ENCODE assay signal across 8 cellular contexts in genomic region chr4:67746797-67747495, GRCh38. TPM values are rescaled to one million over a fixed set of nuclear protein-coding genes. Genes with fewer than 3 reads are reported as not detected.
DNase-seq lines count a peak whose midpoint lies in the region; ATAC-seq, FAIRE-seq and TF ChIP-seq lines count a peak whose summit lies in the region.

No MANE protein-coding gene starts in this region.

- CTCF ChIA-PET in endothelial cell of umbilical vein (lab: Charles Lee): interaction anchor here (0.6 to 3.9 kb wide), 56 partner anchors 8 to 525 kb away, joined by 3 to 31 read pairs (median 5); partner anchors contain the start of genes CENPC and UBA6

- H3K4me1 ChIP-seq in OCI-LY1 (ENCODE audit: insufficient read depth, low read length, severe bottlenecking): no peaks in the 10 kb centered on the region
- no peaks in the 10 kb centered on the region for H3K4me1 ChIP-seq in endothelial cell of umbilical vein (ENCODE audit: control insufficient read depth, extremely low read depth, insufficient read depth, low read length)
- H3K4me1 ChIP-seq in pancreas: no peaks in the 10 kb centered on the region

- no peaks in the 10 kb centered on the region for H3K79me2 ChIP-seq in OCI-LY1 (ENCODE audit: insufficient read depth, low read length)
- no peaks in the 10 kb centered on the region for H3K79me2 ChIP-seq in endothelial cell of umbilical vein (ENCODE audit: control insufficient read depth, insufficient read depth, low read length)

- no peak for DNase-seq in activated CD4-positive, CD25-positive, alpha-beta regulatory T cell treated with anti-CD3 and anti-CD28 coated beads, Interleukin-2, amount 50 U/mL, for 72 hours
- DNase-seq in HCEC 1CT (peak; percentile 21), endothelial cell of umbilical vein (ENCODE audit: low read depth, low spot score) (peak; percentile 52), pancreas (no peak), Ammon's horn (ENCODE audit: low spot score) (no peak)

- peak; percentile 38 to 65 for ATAC-seq in activated CD4-positive, CD25-positive, alpha-beta regulatory T cell treated with anti-CD3 and anti-CD28 coated beads, Interleukin-2, amount 50 U/mL, for 24 hours
- peak in 1 of 4 donors; percentile 27 for ATAC-seq in pancreas
- ATAC-seq in HG02973 (IDR thresholded peaks at IDR 0.05; ENCODE audit: unreplicated experiment): no peak

- BruUV-seq in endothelial cell of umbilical vein (replicated peaks; lab: Mats Ljungman, UMichigan): no TSS peak

- H3F3A ChIP-seq in OCI-LY1 (ENCODE audit: insufficient read depth, low read length): no peaks in the 10 kb centered on the region; the same call in 1 of the 2 replicates

- H3K9ac ChIP-seq in OCI-LY1 (ENCODE audit: low read length): peak overlapping the region; percentile 18; the same call in 1 of the 2 replicates
- H3K9ac ChIP-seq in endothelial cell of umbilical vein (replicated peaks; ENCODE audit: extremely low read depth, insufficient read depth, low read length): no peak overlapping the region

- H3K36me3 ChIP-seq in OCI-LY1 (ENCODE audit: insufficient read depth, low read length) (no peaks in the 10 kb centered on the region), endothelial cell of umbilical vein (ENCODE audit: control insufficient read depth in 2 of 2, extremely low read depth in 1 of 2, insufficient read depth in 2 of 2, low read length in 2 of 2) (no peaks in the 10 kb centered on the region), pancreas (no peaks in the 10 kb centered on the region)

- POLR2A ChIA-PET in endothelial cell of umbilical vein (lab: Charles Lee): no interaction called here

- H3K9me1 ChIP-seq in endothelial cell of umbilical vein (replicated peaks; ENCODE audit: control insufficient read depth, extremely low read depth, insufficient read depth, low read length): no peaks in the 10 kb centered on the region

- H2AFZ ChIP-seq in OCI-LY1 (ENCODE audit: low read length) (0 out of 2 replicates have a peak overlapping the region, but pooled peaks have one; percentile 16), endothelial cell of umbilical vein (ENCODE audit: low read depth, low read length) (no peak overlapping the region)

- no peak for TF ChIP-seq POLR2A in endothelial cell of umbilical vein (IDR thresholded peaks at IDR 0.05; ENCODE audit: low read depth, low read length)

- no peak overlapping the region for H3K4me3 ChIP-seq in OCI-LY1 (ENCODE audit: low read depth, low read length, poor library complexity, severe bottlenecking)
- H3K4me3 ChIP-seq in endothelial cell of umbilical vein (replicated peaks in 1 of 3; ENCODE audit: insufficient read depth in 1 of 3, low read depth in 1 of 3, low read length in 3 of 3): no peak overlapping the region
- H3K4me3 ChIP-seq in pancreas: no peak overlapping the region

- dilution Hi-C loops in endothelial cell of umbilical vein (cut with MboI; ENCODE audit: extremely low pct_ligation_motif_present, low sequenced_read_pairs): no loop called here

- H3K27me3 ChIP-seq in OCI-LY1 (ENCODE audit: insufficient read depth, low read length): no peaks in the 10 kb centered on the region
- no peaks in the 10 kb centered on the region for H3K27me3 ChIP-seq in endothelial cell of umbilical vein (ENCODE audit: control insufficient read depth in 2 of 2, insufficient read depth in 2 of 2, low read length in 2 of 2)
- H3K27me3 ChIP-seq in pancreas: no peaks in the 10 kb centered on the region

- H3K9me2 ChIP-seq in OCI-LY1 (ENCODE audit: low read depth, low read length): no peaks in the 10 kb centered on the region

- no peak for FAIRE-seq in endothelial cell of umbilical vein (lab: Jason Lieb, UNC)
- FAIRE-seq in pancreas (lab: Jason Lieb, UNC): no peak

- no peak overlapping the region for H3K4me2 ChIP-seq in OCI-LY1 (ENCODE audit: low read length)
- H3K4me2 ChIP-seq in endothelial cell of umbilical vein (ENCODE audit: insufficient read depth, low read length): no peak overlapping the region

- TF ChIP-seq CTCF in OCI-LY1 (IDR thresholded peaks at IDR 0.05; ENCODE audit: low read length) (peak; percentile 65), endothelial cell of umbilical vein (IDR thresholded peaks at IDR 0.05; ENCODE audit: extremely low read depth in 1 of 2, insufficient read depth in 1 of 2, low read depth in 1 of 2, low read length in 2 of 2) (peak; percentile 31 to 38), pancreas (IDR thresholded peaks at IDR 0.05) (peak in 3 of 4 donors; percentile 57 to 65 (median 63))

- no peak overlapping the region for H3K27ac ChIP-seq in OCI-LY1 (ENCODE audit: low read depth, low read length, poor library complexity, severe bottlenecking)
- no peak overlapping the region for H3K27ac ChIP-seq in endothelial cell of umbilical vein (ENCODE audit: insufficient read depth, low read depth, low read length)
- no peak overlapping the region for H3K27ac ChIP-seq in pancreas

- intact Hi-C loops in endothelial cell of umbilical vein (cut with micrococcal nuclease) (loop anchor here (1.0 to 5.0 kb wide), 4 partner anchors 46 to 428 kb away; partner anchors contain the start of genes CENPC and UBA6), pancreas (cut with DNase I) (no loop called here)

- H4K20me1 ChIP-seq in OCI-LY1 (ENCODE audit: insufficient read depth, low read length) (no peaks in the 10 kb centered on the region), endothelial cell of umbilical vein (replicated peaks; ENCODE audit: control insufficient read depth, extremely low read depth, insufficient read depth, low read length) (no peaks in the 10 kb centered on the region)

- H3K9me3 ChIP-seq in OCI-LY1 (ENCODE audit: low read length) (no peaks in the 10 kb centered on the region), endothelial cell of umbilical vein (replicated peaks; ENCODE audit: control insufficient read depth, insufficient read depth, low read length) (no peaks in the 10 kb centered on the region), pancreas (no peaks in the 10 kb centered on the region)

- 62 to 63% methylated on average over 5 of the region's 5 CpGs for WGBS in pancreas, 2 donors

TF ChIP-seq in endothelial cell of umbilical vein, 7 proteins besides CTCF, POLR2A, EP300 and RAD21:
- TF ChIP-seq MAX (IDR thresholded peaks at IDR 0.05; ENCODE audit: insufficient read depth, insufficient read length): no peak
- TF ChIP-seq FOS (IDR thresholded peaks at IDR 0.05; ENCODE audit: borderline replicate concordance, insufficient read depth, low read length): no peak
- TF ChIP-seq POLR2AphosphoS5 (IDR thresholded peaks at IDR 0.05; ENCODE audit: insufficient read depth, low read depth, low read length): no peak
- TF ChIP-seq JUN (IDR thresholded peaks at IDR 0.05; ENCODE audit: borderline replicate concordance, insufficient read depth, insufficient read length, low read depth): no peak
- no peak for TF ChIP-seq MYC (IDR thresholded peaks at IDR 0.05; ENCODE audit: low read depth, low read length)
- no peak for TF ChIP-seq EZH2 (IDR thresholded peaks at IDR 0.05; ENCODE audit: borderline replicate concordance, low read depth, low read length, severe bottlenecking)
- TF ChIP-seq GATA2 (IDR thresholded peaks at IDR 0.05; ENCODE audit: insufficient read depth, insufficient read length, low read depth, low read length): no peak

RNA-seq across cellular contexts. Expression of gene GNRHR, which starts 7.2 kb away (rescaled TPM):
- total RNA-seq in endothelial cell of umbilical vein (not detected in 2 replicates), pancreas (not detected)
- polyA plus RNA-seq in endothelial cell of umbilical vein (not detected in 2 replicates), pancreas (not detected)
- polyA plus RNA-seq in endothelial cell of umbilical vein (2011; cell fraction: cytosol; rRNA removed): not detected in 2 replicates
- not detected in 2 replicates for polyA plus RNA-seq in endothelial cell of umbilical vein (2011; cell fraction: nucleus; rRNA removed)
- 0.09 TPM in 1 of 2 replicates, not detected in the other for polyA plus RNA-seq in endothelial cell of umbilical vein (2012)
- polyA minus RNA-seq in endothelial cell of umbilical vein: not detected in 2 replicates
- polyA minus RNA-seq in endothelial cell of umbilical vein (2011; cell fraction: cytosol; rRNA and poly(A)+ RNA removed): not detected
- not detected in 2 replicates for polyA minus RNA-seq in endothelial cell of umbilical vein (2011; cell fraction: nucleus; rRNA and poly(A)+ RNA removed)

RNA-seq across cellular contexts. Expression of gene UBA6, which starts 46.0 kb away (rescaled TPM):
- total RNA-seq in endothelial cell of umbilical vein (96.4 and 97.4 TPM in 2 replicates), pancreas (10 to 100 TPM; 11.0 to 26.5 (median 16.3) TPM)
- polyA plus RNA-seq in endothelial cell of umbilical vein (20.8 and 30.9 TPM in 2 replicates), pancreas (1 to 10 TPM; 4.1 to 5.3 TPM)
- polyA plus RNA-seq in endothelial cell of umbilical vein (2011; cell fraction: cytosol; rRNA removed): 41.3 and 42.5 TPM in 2 replicates
- 122 and 152 TPM in 2 replicates for polyA plus RNA-seq in endothelial cell of umbilical vein (2011; cell fraction: nucleus; rRNA removed)
- polyA plus RNA-seq in endothelial cell of umbilical vein (2012): 55.7 and 56.5 TPM in 2 replicates
- 113 and 136 TPM in 2 replicates for polyA minus RNA-seq in endothelial cell of umbilical vein
- polyA minus RNA-seq in endothelial cell of umbilical vein (2011; cell fraction: cytosol; rRNA and poly(A)+ RNA removed): 44.5 TPM
- 70.8 and 109 TPM in 2 replicates for polyA minus RNA-seq in endothelial cell of umbilical vein (2011; cell fraction: nucleus; rRNA and poly(A)+ RNA removed)

Comparison
In these comparisons a context has a peak if more than half of its experiments do, and no peak if none do; other contexts are left out.
1. DNase-seq: peak in HCEC 1CT (single experiment) and endothelial cell of umbilical vein (single experiment); none in activated CD4-positive, CD25-positive, alpha-beta regulatory T cell treated with anti-CD3 and anti-CD28 coated beads, Interleukin-2, amount 50 U/mL, for 72 hours (single experiment), pancreas (0 of 6) and Ammon's horn (single experiment).
2. Peak in every context shown above with its lines, with median percentiles within 50 percentile points of each other: CTCF ChIP-seq.